ENCODE assay signal across 8 cellular contexts in genomic region chr14:99562848-99563748, GRCh38. TPM values are rescaled to one million over a fixed set of nuclear protein-coding genes. Genes with fewer than 3 reads are reported as not detected.
DNase-seq lines count a peak whose midpoint lies in the region; ATAC-seq and TF ChIP-seq lines count a peak whose summit lies in the region.

No MANE protein-coding gene starts in this region.

- no peaks in the 10 kb centered on the region for H3K79me2 ChIP-seq in OCI-LY7 (ENCODE audit: insufficient read depth, low read depth, low read length)

- no peak overlapping the region for H3K9ac ChIP-seq in mesenchymal stem cell (ENCODE audit: low read length)

- H3K27me3 ChIP-seq in mesenchymal stem cell (ENCODE audit: control insufficient read depth in 1 of 2, insufficient read depth in 1 of 2, low read length in 2 of 2) = peaks cover 21 to 77% of the 10 kb centered on the region in 2 experiments

- H3K27ac ChIP-seq in mesenchymal stem cell (ENCODE audit: low read length, poor library complexity, severe bottlenecking) = no peak overlapping the region
- H3K27ac ChIP-seq in OCI-LY7 (ENCODE audit: low read depth, low read length, poor library complexity, severe bottlenecking) = no peak overlapping the region

- CTCF ChIA-PET in OCI-LY7 (lab: Charles Lee; ENCODE audit: unreplicated experiment) = no interaction called here

- POLR2A ChIA-PET in OCI-LY7 (lab: Charles Lee) = no interaction called here

- H3K18ac ChIP-seq in mesenchymal stem cell (ENCODE audit: low read depth in 1 of 2, low read length in 2 of 2) = no peak overlapping the region

- peaks cover 53% of the 10 kb centered on the region for H3K4me1 ChIP-seq in mesenchymal stem cell (ENCODE audit: control insufficient read depth, insufficient read depth, low read depth, low read length)
- no peaks in the 10 kb centered on the region for H3K4me1 ChIP-seq in OCI-LY7 (ENCODE audit: insufficient read depth, low read length, poor library complexity, severe bottlenecking)

- H2AK5ac ChIP-seq in mesenchymal stem cell (ENCODE audit: low read length, severe bottlenecking) = no peak overlapping the region

- no peaks in the 10 kb centered on the region for H3K36me3 ChIP-seq in mesenchymal stem cell (ENCODE audit: control insufficient read depth in 1 of 2, insufficient read depth in 2 of 2, low read depth in 1 of 2, low read length in 2 of 2)
- H3K36me3 ChIP-seq in OCI-LY7 (ENCODE audit: insufficient read depth, low read length) = no peaks in the 10 kb centered on the region

- H2BK15ac ChIP-seq in mesenchymal stem cell (ENCODE audit: low read depth, poor library complexity, severe bottlenecking) = no peak overlapping the region

- no peak overlapping the region for H4K8ac ChIP-seq in mesenchymal stem cell (ENCODE audit: low read length)

- H2BK12ac ChIP-seq in mesenchymal stem cell (ENCODE audit: low read length in 2 of 2) = no peak overlapping the region

- peak; percentile 62 for DNase-seq in DMS 273 treated with DMSO at 0.1 percent for 48 hours (lab: John Stamatoyannopoulos, UW)
- DNase-seq in NCI-H510A treated with DMSO at 0.1 percent for 48 hours (lab: John Stamatoyannopoulos, UW) = peak; percentile 89
- peak; percentile 76 for DNase-seq in dermis blood vessel endothelial cell
- peak; percentile 65 for DNase-seq in mesenchymal stem cell
- no peak for DNase-seq in OCI-LY7 (ENCODE audit: low spot score)
- no peak for DNase-seq in NCI-H2107 (lab: John Stamatoyannopoulos, UW)

- no peak overlapping the region for H3K4ac ChIP-seq in mesenchymal stem cell (ENCODE audit: low read depth in 1 of 2, low read length in 2 of 2)

- no peak for TF ChIP-seq CTCF in OCI-LY7 (conservative IDR thresholded peaks at IDR 0.05; ENCODE audit: low read length)

- H3K4me3 ChIP-seq in mesenchymal stem cell (ENCODE audit: insufficient read depth in 1 of 2, low read depth in 1 of 2, low read length in 2 of 2) (no peak overlapping the region), OCI-LY7 (ENCODE audit: low read depth, low read length, poor library complexity, severe bottlenecking) (no peak overlapping the region)

- intact Hi-C loops in OCI-LY7 (cut with micrococcal nuclease; ENCODE audit: unreplicated experiment) = no loop called here

- H2AFZ ChIP-seq in mesenchymal stem cell (ENCODE audit: low read depth, low read length) (no peak overlapping the region), OCI-LY7 (ENCODE audit: low read length) (no peak overlapping the region)

- WGBS in mesenchymal stem cell = 37% methylated on average over 20 of the region's 23 CpGs

- peak overlapping the region in 1 of 2 experiments; percentile 79 for H3K14ac ChIP-seq in mesenchymal stem cell (ENCODE audit: low read length in 2 of 2)

- H3K79me1 ChIP-seq in mesenchymal stem cell (replicated peaks; ENCODE audit: low read length, poor library complexity, severe bottlenecking) = peaks cover 10% of the 10 kb centered on the region

- no peaks in the 10 kb centered on the region for H3K9me2 ChIP-seq in OCI-LY7 (ENCODE audit: insufficient read depth, low read length)

- ATAC-seq in HG02571 (IDR thresholded peaks at IDR 0.05; ENCODE audit: unreplicated experiment) (no peak), HG03097 (IDR thresholded peaks at IDR 0.05; ENCODE audit: low FRiP score, unreplicated experiment) (no peak)

- no peak overlapping the region for H3K4me2 ChIP-seq in mesenchymal stem cell (ENCODE audit: low read length, poor library complexity, severe bottlenecking)
- no peak overlapping the region for H3K4me2 ChIP-seq in OCI-LY7 (ENCODE audit: low read length)

- BruUV-seq in OCI-LY7 (replicated peaks; lab: Mats Ljungman, UMichigan) = no TSS peak

- H4K20me1 ChIP-seq in OCI-LY7 (ENCODE audit: insufficient read depth, low read length) = no peaks in the 10 kb centered on the region

- H2BK5ac ChIP-seq in mesenchymal stem cell (ENCODE audit: low read depth, low read length, poor library complexity, severe bottlenecking) = no peak overlapping the region

- H3K23ac ChIP-seq in mesenchymal stem cell (ENCODE audit: low read length in 2 of 2) = no peak overlapping the region

- H4K91ac ChIP-seq in mesenchymal stem cell (ENCODE audit: low read length) = no peak overlapping the region

- no peaks in the 10 kb centered on the region for H3K9me3 ChIP-seq in mesenchymal stem cell (ENCODE audit: control insufficient read depth, low read length)
- H3K9me3 ChIP-seq in OCI-LY7 (ENCODE audit: low read length) = no peaks in the 10 kb centered on the region

- no peak overlapping the region for H2BK120ac ChIP-seq in mesenchymal stem cell (ENCODE audit: low read depth, low read length)

RNA-seq across cellular contexts. Expression of gene CCDC85C, which starts 40.9 kb away (rescaled TPM):
- total RNA-seq in dermis blood vessel endothelial cell (14.5 and 32.4 TPM in 2 replicates), OCI-LY7 (2022) (14.6 and 15.0 TPM in 2 replicates)
- 1.1 TPM for polyA plus RNA-seq in mesenchymal stem cell (2013, experiment 1 of 2)
- polyA plus RNA-seq in mesenchymal stem cell (2013, experiment 2 of 2) = 1.2 TPM
- total RNA-seq in OCI-LY7 (2014; rRNA removed; shearing (Covaris generic)) = 3.6 and 6.4 TPM in 2 replicates

Comparison
In these comparisons a context has a peak if more than half of its experiments do, and no peak if none do; other contexts are left out.
1. DNase-seq: peak in DMS 273 treated with DMSO at 0.1 percent for 48 hours (single experiment), NCI-H510A treated with DMSO at 0.1 percent for 48 hours (single experiment), dermis blood vessel endothelial cell (single experiment) and mesenchymal stem cell (single experiment); none in OCI-LY7 (single experiment) and NCI-H2107 (single experiment).